ENCODE assay signal across 8 cellular contexts in genomic region chr17:42112552-42113176, GRCh38. TPM values are rescaled to one million over a fixed set of nuclear protein-coding genes. Genes with fewer than 3 reads are reported as not detected.
DNase-seq lines count a peak whose midpoint lies in the region; ATAC-seq and TF ChIP-seq lines count a peak whose summit lies in the region.

TSS of gene DHX58 (minus strand) at chr17:42112714. CDS start at chr17:42111892, 822 bp downstream.

- H3K27ac ChIP-seq in esophagus squamous epithelium: peak within 1 kb of the TSS; percentile 87 to 97 (median 94)
- peak within 1 kb of the TSS; percentile 86 for H3K27ac ChIP-seq in neutrophil
- H3K27ac ChIP-seq in suprapubic skin: peak within 1 kb of the TSS; percentile 92

- no peak for TF ChIP-seq EP300 in suprapubic skin (IDR thresholded peaks at IDR 0.05)

- 0 to 5% methylated on average over 4 to 10 of the region's 10 CpGs for WGBS in esophagus squamous epithelium, 2 donors
- WGBS in suprapubic skin: 0% methylated on average over 4 of the region's 10 CpGs

- no peaks in the 10 kb centered on the region for H3K27me3 ChIP-seq in esophagus squamous epithelium
- no peaks in the 10 kb centered on the region for H3K27me3 ChIP-seq in neutrophil
- no peaks in the 10 kb centered on the region for H3K27me3 ChIP-seq in suprapubic skin

- H3K9me3 ChIP-seq in esophagus squamous epithelium (no peaks in the 10 kb centered on the region), neutrophil (no peaks in the 10 kb centered on the region), suprapubic skin (no peaks in the 10 kb centered on the region)

- DNase-seq in NK-92 treated with Interleukin-12 subunit alpha and Interleukin-12 subunit beta, amount 100 ng/mL, for 24 hours (lab: John Stamatoyannopoulos, UW): peak; percentile 58
- DNase-seq in NK-92 (lab: John Stamatoyannopoulos, UW; ENCODE audit: unreplicated experiment) (no peak), NOMO-1 treated with dmso at 0.1 percent for 144 hours (lab: John Stamatoyannopoulos, UW; ENCODE audit: unreplicated experiment) (peak; percentile 93), activated T-cell treated with anti-CD3 and anti-CD28 coated beads for 4 hours (peak; percentile 57), esophagus squamous epithelium (lab: John Stamatoyannopoulos, UW) (no peak), suprapubic skin (ENCODE audit: low spot score in 2 of 2) (no peak)

- H3K36me3 ChIP-seq in esophagus squamous epithelium (peaks cover 0 to 54% (median 9%) of the 10 kb centered on the region in 3 donors), neutrophil (peaks cover 4% of the 10 kb centered on the region), suprapubic skin (peaks cover 7% of the 10 kb centered on the region)

- H3K4me3 ChIP-seq in esophagus squamous epithelium (peak within 1 kb of the TSS; percentile 43 to 73 (median 64)), neutrophil (ENCODE audit: low read depth in 1 of 2, low read length in 1 of 2) (peak within 1 kb of the TSS; percentile 63 to 68), suprapubic skin (peak within 1 kb of the TSS; percentile 62)

- TF ChIP-seq CTCF in esophagus squamous epithelium (IDR thresholded peaks at IDR 0.05) (no peak), neutrophil (IDR thresholded peaks at IDR 0.05) (peak; percentile 22), suprapubic skin (IDR thresholded peaks at IDR 0.05) (no peak)

- H3K4me1 ChIP-seq in esophagus squamous epithelium: peaks cover 20 to 59% (median 20%) of the 10 kb centered on the region in 3 donors
- peaks cover 16 to 23% of the 10 kb centered on the region in 2 experiments for H3K4me1 ChIP-seq in neutrophil (ENCODE audit: control insufficient read depth in 1 of 2, insufficient read depth in 1 of 2, low read depth in 1 of 2, low read length in 1 of 2)
- peaks cover 32% of the 10 kb centered on the region for H3K4me1 ChIP-seq in suprapubic skin

- ATAC-seq in HG03045 (IDR thresholded peaks at IDR 0.05; ENCODE audit: unreplicated experiment): peak; percentile 65

- TF ChIP-seq POLR2A in esophagus squamous epithelium (IDR thresholded peaks at IDR 0.05) (peak in 2 of 4 donors; percentile 18 to 68), suprapubic skin (IDR thresholded peaks at IDR 0.05) (no peak)

- intact Hi-C loops in esophagus squamous epithelium (cut with DNase I): loop anchor here (2.0 kb wide), 1 partner anchor 86 kb away; no protein-coding TSS in a partner anchor

RNA-seq across cellular contexts. Expression of gene DHX58, which starts in this region (rescaled TPM):
- total RNA-seq in esophagus squamous epithelium (10 to 100 TPM in 1 of 4 donors, 1 to 10 TPM in 3; 3.9 to 10.4 (median 8.9) TPM), suprapubic skin (10 to 100 TPM in 3 of 4 donors, 1 to 10 TPM in 1; 8.2 to 14.2 (median 11.9) TPM)

Comparison
In these comparisons a context has a peak if more than half of its experiments do, and no peak if none do; other contexts are left out.
1. DNase-seq: peak in NK-92 treated with Interleukin-12 subunit alpha and Interleukin-12 subunit beta, amount 100 ng/mL, for 24 hours (single experiment), NOMO-1 treated with dmso at 0.1 percent for 144 hours (single experiment) and activated T-cell treated with anti-CD3 and anti-CD28 coated beads for 4 hours (single experiment); none in NK-92 (single experiment), esophagus squamous epithelium (single experiment) and suprapubic skin (0 of 2).
2. Peak in every context shown above with its lines, with median percentiles within 50 percentile points of each other: H3K27ac ChIP-seq and H3K4me3 ChIP-seq.